In genomic region chr11:47394050-47394321, GRCh38 we compare ENCODE assay signal across 10 cellular contexts. TPM values are rescaled to one million over a fixed set of nuclear protein-coding genes. Genes with fewer than 3 reads are reported as not detected.
DNase-seq lines count a peak whose midpoint lies in the region; ATAC-seq and TF ChIP-seq lines count a peak whose summit lies in the region.
"Had no signal": no experiment of that assay in that cellular context is flagged by ENCODE, and none has a peak within 500 bp of the region (broad histone marks: within the 10 kb centered on the region; RNA-seq: fewer than 3 reads in every experiment).

No MANE protein-coding gene starts in this region.

- H2AFZ ChIP-seq in Loucy (ENCODE audit: low read length): no peak overlapping the region

- peak overlapping the region; percentile 83 for H3K4me2 ChIP-seq in Loucy (ENCODE audit: low read depth, low read length, poor library complexity, severe bottlenecking)

- ATAC-seq in naive thymus-derived CD4-positive, alpha-beta T cell: no peak

- no peaks in the 10 kb centered on the region for H4K20me1 ChIP-seq in Loucy (ENCODE audit: insufficient read depth, low read length, poor library complexity, severe bottlenecking)

- peaks cover 16 to 66% (median 55%) of the 10 kb centered on the region in 7 donors for H3K4me1 Mint-ChIP-seq in naive thymus-derived CD4-positive, alpha-beta T cell

- H3K79me2 ChIP-seq in Loucy (ENCODE audit: insufficient read depth, low read length): no peaks in the 10 kb centered on the region

- POLR2A ChIA-PET in AG04450 (lab: Yijun Ruan, JAX): interaction anchor here (1.0 kb wide), 1 partner anchor 13 kb away, joined by 3 read pairs; no protein-coding TSS in a partner anchor
- POLR2A ChIA-PET in naive thymus-derived CD4-positive, alpha-beta T cell (lab: Charles Lee): interaction anchor here (0.6 to 6.1 kb wide), 9 partner anchors 8 to 165 kb away, joined by 3 to 41 read pairs (median 10); partner anchors contain the start of genes PSMC3, SLC39A13 and SPI1

- no peak for DNase-seq in AG04450 (ENCODE audit: low read depth, low spot score)
- DNase-seq in effector memory CD4-positive, alpha-beta T cell: no peak
- no peak for DNase-seq in naive thymus-derived CD4-positive, alpha-beta T cell
- no peak for DNase-seq in DMS 273 treated with DMSO at 0.1 percent for 48 hours (lab: John Stamatoyannopoulos, UW)
- DNase-seq in activated effector memory CD4-positive, alpha-beta T cell treated with Interleukin-2 at 50 U/mL for 16 hours: no peak
- DNase-seq in middle frontal gyrus (ENCODE audit: extremely low spot score, low spot score): no peak
- no peak for DNase-seq in activated CD4-positive, CD25-positive, alpha-beta regulatory T cell (lab: John Stamatoyannopoulos, UW)

- no peaks in the 10 kb centered on the region for H3K36me3 ChIP-seq in Loucy (ENCODE audit: insufficient read depth, low read length)
- no peaks in the 10 kb centered on the region for H3K36me3 ChIP-seq in effector memory CD4-positive, alpha-beta T cell (ENCODE audit: control insufficient read depth, insufficient read depth, low read length)
- no peaks in the 10 kb centered on the region for H3K36me3 ChIP-seq in naive thymus-derived CD4-positive, alpha-beta T cell (ENCODE audit: control insufficient read depth in 2 of 3, insufficient read depth in 3 of 3, low read length in 3 of 3)
- H3K36me3 ChIP-seq: HAP-1 had no signal

- H3K27me3 ChIP-seq in AG04450 (ENCODE audit: control insufficient read depth, insufficient read depth, low read length): no peaks in the 10 kb centered on the region
- H3K27me3 ChIP-seq in Loucy (ENCODE audit: insufficient read depth, low read length, poor library complexity, severe bottlenecking): no peaks in the 10 kb centered on the region
- H3K27me3 ChIP-seq in effector memory CD4-positive, alpha-beta T cell (replicated peaks; ENCODE audit: control insufficient read depth, insufficient read depth, low read length, poor library complexity, severe bottlenecking): no peaks in the 10 kb centered on the region
- no peaks in the 10 kb centered on the region for H3K27me3 ChIP-seq in naive thymus-derived CD4-positive, alpha-beta T cell (ENCODE audit: control insufficient read depth in 2 of 2, insufficient read depth in 2 of 2, low read length in 2 of 2)

- no peak overlapping the region for H3K4me3 ChIP-seq in AG04450 (ENCODE audit: low read depth, low read length)
- H3K4me3 ChIP-seq in Loucy (ENCODE audit: low read length, poor library complexity, severe bottlenecking): peak overlapping the region; percentile 60
- no peak overlapping the region for H3K4me3 ChIP-seq in effector memory CD4-positive, alpha-beta T cell (ENCODE audit: insufficient read depth, low read depth, low read length, poor library complexity, severe bottlenecking)
- H3K4me3 ChIP-seq in naive thymus-derived CD4-positive, alpha-beta T cell (ENCODE audit: low read length): peak overlapping the region; percentile 70
- H3K4me3 ChIP-seq: HAP-1 had no signal

- H3K27ac ChIP-seq in AG04450 (ENCODE audit: low read depth, low read length): peak overlapping the region; percentile 89
- peak overlapping the region; percentile 73 for H3K27ac ChIP-seq in effector memory CD4-positive, alpha-beta T cell (ENCODE audit: insufficient read depth, low read length, poor library complexity, severe bottlenecking)
- peak overlapping the region; percentile 81 for H3K27ac ChIP-seq in naive thymus-derived CD4-positive, alpha-beta T cell (ENCODE audit: low read depth, low read length)

- H3K4me3 Mint-ChIP-seq in naive thymus-derived CD4-positive, alpha-beta T cell: peak overlapping the region in 9 of 10 donors; percentile 34 to 76 (median 65)

- CTCF ChIA-PET in AG04450 (lab: Charles Lee): interaction anchor here (0.7 to 3.4 kb wide), 3 partner anchors 20 to 215 kb away, joined by 3 to 31 read pairs (median 5); no protein-coding TSS in a partner anchor
- CTCF ChIA-PET in naive thymus-derived CD4-positive, alpha-beta T cell (lab: Charles Lee): interaction anchor here (1.5 to 4.0 kb wide), 2 partner anchors 18 to 20 kb away, joined by 5 to 33 read pairs; no protein-coding TSS in a partner anchor

- peaks cover 0 to 1% (median 0%) of the 10 kb centered on the region in 11 donors for H3K9me3 Mint-ChIP-seq in naive thymus-derived CD4-positive, alpha-beta T cell

- no peaks in the 10 kb centered on the region for H3K9me2 ChIP-seq in Loucy (replicated peaks; ENCODE audit: low read depth, low read length)

- H3K36me3 Mint-ChIP-seq in naive thymus-derived CD4-positive, alpha-beta T cell: no peaks in the 10 kb centered on the region

- no peaks in the 10 kb centered on the region; the same call in 1 of the 2 replicates for H3K9me3 ChIP-seq in AG04450 (ENCODE audit: control insufficient read depth, insufficient read depth, low read length)
- no peaks in the 10 kb centered on the region for H3K9me3 ChIP-seq in Loucy (ENCODE audit: insufficient read depth, low read depth, low read length)
- no peaks in the 10 kb centered on the region for H3K9me3 ChIP-seq in effector memory CD4-positive, alpha-beta T cell (ENCODE audit: control insufficient read depth, low read length)
- H3K9me3 ChIP-seq in naive thymus-derived CD4-positive, alpha-beta T cell (ENCODE audit: control insufficient read depth in 2 of 3, low read length in 3 of 3): no peaks in the 10 kb centered on the region
- H3K9me3 ChIP-seq: HAP-1 had no signal

- no peaks in the 10 kb centered on the region for H3F3A ChIP-seq in Loucy (ENCODE audit: low read depth)

- intact Hi-C loops in naive thymus-derived CD4-positive, alpha-beta T cell (cut with micrococcal nuclease): loop anchor here (1.0 kb wide), 3 partner anchors 14 to 32 kb away; partner anchors contain the start of genes SLC39A13 (in 2 of the 2) and PSMC3 (in 1 of the 2)

- peaks cover 76% of the 10 kb centered on the region for H3K4me1 ChIP-seq in Loucy (ENCODE audit: insufficient read depth, low read length, poor library complexity, severe bottlenecking)
- H3K4me1 ChIP-seq in effector memory CD4-positive, alpha-beta T cell (ENCODE audit: control insufficient read depth, insufficient read depth, low read length, poor library complexity, severe bottlenecking): peaks cover 44% of the 10 kb centered on the region
- peaks cover 28 to 42% of the 10 kb centered on the region in 2 donors for H3K4me1 ChIP-seq in naive thymus-derived CD4-positive, alpha-beta T cell (ENCODE audit: control insufficient read depth in 2 of 2, insufficient read depth in 2 of 2, low read length in 2 of 2)
- H3K4me1 ChIP-seq: HAP-1 had no signal

- H3K9ac ChIP-seq in Loucy (ENCODE audit: low read depth, low read length, poor library complexity, severe bottlenecking): peak overlapping the region; percentile 84

- H3K27me3 Mint-ChIP-seq in naive thymus-derived CD4-positive, alpha-beta T cell: no peaks in the 10 kb centered on the region

- no peak for TF ChIP-seq CTCF in AG04450 (IDR thresholded peaks at IDR 0.05; ENCODE audit: low read depth, low read length)
- no peak for TF ChIP-seq CTCF in Loucy (conservative IDR thresholded peaks at IDR 0.05; ENCODE audit: low read length)

- H3K27ac Mint-ChIP-seq in naive thymus-derived CD4-positive, alpha-beta T cell: peak overlapping the region; percentile 85 to 96 (median 92)

RNA-seq across cellular contexts. Expression of gene SLC39A13, which starts 14.4 kb away (rescaled TPM):
- 54.4 and 65.9 TPM in 2 replicates for polyA plus RNA-seq in AG04450 (2011; rRNA removed)
- 26.2 and 33.5 TPM in 2 replicates for polyA minus RNA-seq in AG04450 (2011; rRNA and poly(A)+ RNA removed)
- total RNA-seq in naive thymus-derived CD4-positive, alpha-beta T cell: 10 to 100 TPM; 29.9 to 60.4 (median 45.1) TPM
- 10 to 100 TPM; 21.4 to 40.7 TPM for polyA plus RNA-seq in naive thymus-derived CD4-positive, alpha-beta T cell

RNA-seq across cellular contexts. Expression of gene SPI1, which starts 15.6 kb away (rescaled TPM):
- polyA plus RNA-seq in AG04450 (2011; rRNA removed): not detected in 2 replicates
- polyA minus RNA-seq in AG04450 (2011; rRNA and poly(A)+ RNA removed): not detected in 2 replicates
- 100 to 1,000 TPM in 1 of 5 experiments, 10 to 100 TPM in 1, 1 to 10 TPM in 2, not detected in 1; 5.0 to 247 (median 17.8) TPM for total RNA-seq in naive thymus-derived CD4-positive, alpha-beta T cell
- polyA plus RNA-seq in naive thymus-derived CD4-positive, alpha-beta T cell: under 1 TPM in 1 of 2 donors, not detected in 1; 0.27 TPM
- polyA plus RNA-seq: keratinocyte had no signal

RNA-seq across cellular contexts. Expression of gene PSMC3, which starts 32.3 kb away (rescaled TPM):
- 211 and 290 TPM in 2 replicates for polyA plus RNA-seq in AG04450 (2011; rRNA removed)
- polyA minus RNA-seq in AG04450 (2011; rRNA and poly(A)+ RNA removed): 169 and 172 TPM in 2 replicates
- total RNA-seq in naive thymus-derived CD4-positive, alpha-beta T cell: 100 to 1,000 TPM in 1 of 5 experiments, 10 to 100 TPM in 4; 42.2 to 149 (median 51.3) TPM
- 100 to 1,000 TPM; 106 to 128 TPM for polyA plus RNA-seq in naive thymus-derived CD4-positive, alpha-beta T cell

RNA-seq across cellular contexts. Expression of gene MYBPC3, which starts 41.5 kb away (rescaled TPM):
- polyA plus RNA-seq in AG04450 (2011; rRNA removed): not detected in 2 replicates
- not detected in 2 replicates for polyA minus RNA-seq in AG04450 (2011; rRNA and poly(A)+ RNA removed)
- under 1 TPM in 2 of 5 experiments, not detected in 3; 0.16 to 0.86 TPM for total RNA-seq in naive thymus-derived CD4-positive, alpha-beta T cell
- polyA plus RNA-seq in naive thymus-derived CD4-positive, alpha-beta T cell: not detected
- polyA plus RNA-seq: keratinocyte had no signal

RNA-seq across cellular contexts. Expression of gene RAPSN, which starts 55.0 kb away (rescaled TPM):
- 0.09 TPM in 1 of 2 replicates, not detected in the other for polyA plus RNA-seq in AG04450 (2011; rRNA removed)
- polyA minus RNA-seq in AG04450 (2011; rRNA and poly(A)+ RNA removed): 0.46 TPM in 1 of 2 replicates, not detected in the other
- 1 to 10 TPM in 4 of 5 experiments, under 1 TPM in 1; 0.99 to 1.7 (median 1.4) TPM for total RNA-seq in naive thymus-derived CD4-positive, alpha-beta T cell
- polyA plus RNA-seq in naive thymus-derived CD4-positive, alpha-beta T cell: not detected

Comparison
In these comparisons a context has a peak if more than half of its experiments do, and no peak if none do; other contexts are left out.
1. H3K4me3 ChIP-seq: peak in Loucy (single experiment) and naive thymus-derived CD4-positive, alpha-beta T cell (single experiment); none in AG04450 (single experiment) and effector memory CD4-positive, alpha-beta T cell (single experiment).
2. Peak in every context shown above with its lines, with median percentiles within 50 percentile points of each other: H3K27ac ChIP-seq.